ENCODE assay signal across 25 cellular contexts in the genomic region with DNA sequence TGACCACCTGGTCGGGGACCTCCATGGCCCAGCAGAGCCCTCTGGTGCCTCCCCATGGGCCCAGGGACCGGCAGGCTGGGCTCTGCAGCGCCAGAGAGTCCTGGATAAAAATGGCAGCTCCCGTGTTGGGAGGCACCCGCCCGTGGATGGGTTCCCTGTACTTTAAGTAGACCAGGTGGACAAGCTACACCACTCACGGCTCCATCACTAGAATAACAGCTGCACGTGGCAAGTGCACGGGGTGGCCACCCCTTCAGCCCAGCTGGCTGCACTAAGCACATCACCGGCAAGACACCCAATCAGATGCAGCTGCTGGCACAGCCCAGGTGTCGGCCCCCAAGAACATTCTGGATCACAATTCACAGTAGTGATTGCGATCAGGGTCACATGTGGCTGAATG.
DNase-seq lines count a peak whose midpoint lies in the region.
"Had no signal": no experiment of that assay in that cellular context is flagged by ENCODE, and none has a peak within 500 bp of the region (broad histone marks: within the 10 kb centered on the region; RNA-seq: fewer than 3 reads in every experiment).

No MANE protein-coding gene starts in this region.

- DNase-seq in NOMO-1 treated with DMSO at 0.1 percent for 48 hours (lab: John Stamatoyannopoulos, UW; ENCODE audit: unreplicated experiment) (peak; percentile 2), NOMO-1 treated with dmso at 0.1 percent for 144 hours (lab: John Stamatoyannopoulos, UW; ENCODE audit: unreplicated experiment) (no peak), myocyte (ENCODE audit: low read depth) (peak; percentile 70), substantia nigra (lab: John Stamatoyannopoulos, UW) (peak in 7 of 49 donors; percentile 21 to 50 (median 36)), NCI-H748 (lab: John Stamatoyannopoulos, UW; ENCODE audit: unreplicated experiment) (no peak), NCI-H69 (lab: John Stamatoyannopoulos, UW) (no peak)
- DNase-seq in activated CD4-positive, CD25-positive, alpha-beta regulatory T cell (lab: John Stamatoyannopoulos, UW) = no peak
- DNase-seq: 8988T; activated CD4-positive, alpha-beta T cell treated with anti-CD3 and anti-CD28 coated beads for 4 hours; activated naive CD4-positive, alpha-beta T cell; activated T-cell treated with anti-CD3 and anti-CD28 coated beads, Interleukin-2, amount 50 U/mL, for 4 hours; adrenal gland; DMS53; effector CD8-positive, alpha-beta T cell; foreskin keratinocyte; hippocampal formation; immature natural killer cell; NCI-H1694; NCI-H2171; NCI-H524 treated with DMSO at 0.1 percent for 48 hours; PC-3; SHP77; T-helper 1 cell had no signal

- H3K27ac ChIP-seq in angular gyrus (ENCODE audit: low read depth, low read length) (peak overlapping the region; percentile 90), substantia nigra (ENCODE audit: low read depth, low read length, poor library complexity, severe bottlenecking) (peak overlapping the region; percentile 93)
- H3K27ac ChIP-seq: adrenal gland, foreskin keratinocyte, neural progenitor cell had no signal

Comparison
In these comparisons a context has a peak if more than half of its experiments do, and no peak if none do; other contexts are left out.
1. DNase-seq: peak in NOMO-1 treated with DMSO at 0.1 percent for 48 hours (single experiment) and myocyte (single experiment); none in NOMO-1 treated with dmso at 0.1 percent for 144 hours (single experiment), NCI-H748 (single experiment), activated CD4-positive, CD25-positive, alpha-beta regulatory T cell (0 of 4) and NCI-H69 (single experiment).